Comparison of ENCODE assay signal across 1 cellular context in genomic region chr1:156096640-156097391, GRCh38.
TF ChIP-seq lines count a peak whose summit lies in the region.

No MANE protein-coding gene starts in this region.

TF ChIP-seq in HepG2, 621 proteins besides CTCF, POLR2A, EP300 and RAD21 (continued from another document and continues in another):
- TF ChIP-seq, protein P1, sequence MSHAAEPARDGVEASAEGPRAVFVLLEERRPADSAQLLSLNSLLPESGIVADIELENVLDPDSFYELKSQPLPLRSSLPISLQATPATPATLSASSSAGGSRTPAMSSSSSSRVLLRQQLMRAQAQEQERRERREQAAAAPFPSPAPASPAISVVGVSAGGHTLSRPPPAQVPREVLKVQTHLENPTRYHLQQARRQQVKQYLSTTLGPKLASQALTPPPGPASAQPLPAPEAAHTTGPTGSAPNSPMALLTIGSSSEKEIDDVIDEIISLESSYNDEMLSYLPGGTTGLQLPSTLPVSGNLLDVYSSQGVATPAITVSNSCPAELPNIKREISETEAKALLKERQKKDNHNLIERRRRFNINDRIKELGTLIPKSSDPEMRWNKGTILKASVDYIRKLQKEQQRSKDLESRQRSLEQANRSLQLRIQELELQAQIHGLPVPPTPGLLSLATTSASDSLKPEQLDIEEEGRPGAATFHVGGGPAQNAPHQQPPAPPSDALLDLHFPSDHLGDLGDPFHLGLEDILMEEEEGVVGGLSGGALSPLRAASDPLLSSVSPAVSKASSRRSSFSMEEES (CRISPR knock-in tag; IDR thresholded peaks at IDR 0.05) = 0 out of 2 replicates have a peak, but pooled peaks have one; percentile 28
- TF ChIP-seq ZNF34 (CRISPR knock-in tag; IDR thresholded peaks at IDR 0.05; ENCODE audit: borderline replicate concordance) (no peak), PRDM15 (CRISPR knock-in tag; IDR thresholded peaks at IDR 0.05) (no peak), ERF (CRISPR knock-in tag; IDR thresholded peaks at IDR 0.05) (peak; percentile 91; the same call in 1 of the 2 replicates), SIX4 (CRISPR knock-in tag; IDR thresholded peaks at IDR 0.05) (no peak), CENPX (CRISPR knock-in tag; IDR thresholded peaks at IDR 0.05) (no peak), POLR2G (IDR thresholded peaks at IDR 0.05; ENCODE audit: low read depth, low read length) (no peak), RARA (CRISPR knock-in tag; IDR thresholded peaks at IDR 0.05) (no peak; the same call in 1 of the 2 replicates), ZSCAN29 (CRISPR knock-in tag; conservative IDR thresholded peaks at IDR 0.05) (0 out of 2 replicates have a peak, but pooled peaks have one; percentile 27), SCMH1 (CRISPR knock-in tag; IDR thresholded peaks at IDR 0.05; ENCODE audit: borderline replicate concordance) (no peak), ZNF724P (CRISPR knock-in tag; IDR thresholded peaks at IDR 0.05; ENCODE audit: borderline replicate concordance) (no peak), MAZ (IDR thresholded peaks at IDR 0.05; ENCODE audit: borderline replicate concordance, low read depth, low read length) (peak; percentile 47; the same call in 1 of the 2 replicates), MAZ (CRISPR knock-in tag; IDR thresholded peaks at IDR 0.05; ENCODE audit: low read depth) (peak; percentile 74), KDM2A (CRISPR knock-in tag; IDR thresholded peaks at IDR 0.05; ENCODE audit: borderline replicate concordance, low read depth) (peak; percentile 92), SRSF1 (optimal IDR thresholded peaks at IDR 0.05; ENCODE audit: low read depth, low read length) (no peak), ZNF414 (CRISPR knock-in tag; IDR thresholded peaks at IDR 0.05) (no peak), MIER3 (CRISPR knock-in tag; IDR thresholded peaks at IDR 0.05; ENCODE audit: borderline replicate concordance) (peak; percentile 63; the same call in 1 of the 2 replicates), SAFB2 (CRISPR knock-in tag; IDR thresholded peaks at IDR 0.05; ENCODE audit: borderline replicate concordance, low read depth) (no peak), FOXK2 (IDR thresholded peaks at IDR 0.05) (no peak), SATB2 (CRISPR knock-in tag; IDR thresholded peaks at IDR 0.05) (no peak), ZNF230 (CRISPR knock-in tag; IDR thresholded peaks at IDR 0.05) (no peak), GABPA (IDR thresholded peaks at IDR 0.05; ENCODE audit: low read depth, low read length) (no peak), GABPA (CRISPR knock-in tag; IDR thresholded peaks at IDR 0.05; ENCODE audit: low read depth) (no peak), ZNF180 (CRISPR knock-in tag; IDR thresholded peaks at IDR 0.05; ENCODE audit: borderline replicate concordance, low read depth) (no peak), NFIC (IDR thresholded peaks at IDR 0.05; ENCODE audit: low read length) (no peak), SP2 (CRISPR knock-in tag; IDR thresholded peaks at IDR 0.05) (no peak), PAWR (CRISPR knock-in tag; IDR thresholded peaks at IDR 0.05; ENCODE audit: borderline replicate concordance) (0 out of 2 replicates have a peak, but pooled peaks have one; percentile 55), TBP (CRISPR knock-in tag; IDR thresholded peaks at IDR 0.05) (no peak), RFX1 (IDR thresholded peaks at IDR 0.05) (peak; percentile 42), SYNCRIP (IDR thresholded peaks at IDR 0.05; ENCODE audit: insufficient read depth, low read depth, low read length) (no peak), HMG20A (CRISPR knock-in tag; IDR thresholded peaks at IDR 0.05; ENCODE audit: borderline replicate concordance) (no peak), MIXL1 (CRISPR knock-in tag; IDR thresholded peaks at IDR 0.05) (peak; percentile 56; the same call in 1 of the 2 replicates), WIZ (CRISPR knock-in tag; IDR thresholded peaks at IDR 0.05) (0 out of 2 replicates have a peak, but pooled peaks have one; percentile 42), SUZ12 (IDR thresholded peaks at IDR 0.05; ENCODE audit: low read depth, low read length) (no peak), SOX13 (IDR thresholded peaks at IDR 0.05) (no peak), SOX13 (CRISPR knock-in tag; conservative IDR thresholded peaks at IDR 0.05 in 1 of 2, IDR thresholded peaks at IDR 0.05 in 1 of 2) (peak in 1 of 2 experiments; percentile 42; a peak in 1 of 4 replicates), ARNT2 (CRISPR knock-in tag; IDR thresholded peaks at IDR 0.05; ENCODE audit: low read depth) (no peak), ZNF564 (CRISPR knock-in tag; IDR thresholded peaks at IDR 0.05) (no peak), MYC (CRISPR knock-in tag; IDR thresholded peaks at IDR 0.05; ENCODE audit: borderline replicate concordance) (no peak), ZBTB7B (CRISPR knock-in tag; IDR thresholded peaks at IDR 0.05) (no peak; the same call in 1 of the 2 replicates), ZNF670 (CRISPR knock-in tag; IDR thresholded peaks at IDR 0.05; ENCODE audit: borderline replicate concordance) (no peak), SNAI1 (CRISPR knock-in tag; IDR thresholded peaks at IDR 0.05; ENCODE audit: borderline replicate concordance) (no peak), TCF12 (IDR thresholded peaks at IDR 0.05) (no peak), TCF12 (CRISPR knock-in tag; IDR thresholded peaks at IDR 0.05) (no peak), ESRRA (CRISPR knock-in tag; IDR thresholded peaks at IDR 0.05; ENCODE audit: low read depth) (0 out of 2 replicates have a peak, but pooled peaks have one; percentile 28), ZMAT3 (CRISPR knock-in tag; conservative IDR thresholded peaks at IDR 0.05) (no peak), KDM5B (CRISPR knock-in tag; IDR thresholded peaks at IDR 0.05; ENCODE audit: borderline replicate concordance) (peak; percentile 52), NKX3-1 (CRISPR knock-in tag; IDR thresholded peaks at IDR 0.05) (no peak), POLR2AphosphoS5 (IDR thresholded peaks at IDR 0.05; ENCODE audit: low read depth, low read length) (no peak), SKI (IDR thresholded peaks at IDR 0.05; ENCODE audit: partially characterized antibody) (no peak), KAT8 (CRISPR knock-in tag; IDR thresholded peaks at IDR 0.05) (peak; percentile 43; the same call in 1 of the 2 replicates), REL (CRISPR knock-in tag; conservative IDR thresholded peaks at IDR 0.05) (no peak), ZNF781 (CRISPR knock-in tag; IDR thresholded peaks at IDR 0.05; ENCODE audit: borderline replicate concordance, not compliant biosample characterization) (no peak), ATF6 (CRISPR knock-in tag; conservative IDR thresholded peaks at IDR 0.05) (no peak), YEATS4 (CRISPR knock-in tag; IDR thresholded peaks at IDR 0.05; ENCODE audit: borderline replicate concordance) (no peak), EHMT2 (IDR thresholded peaks at IDR 0.05; ENCODE audit: borderline replicate concordance, low read depth, low read length) (no peak), ZNF121 (CRISPR knock-in tag; IDR thresholded peaks at IDR 0.05) (no peak), HOXA3 (CRISPR knock-in tag; IDR thresholded peaks at IDR 0.05) (0 out of 2 replicates have a peak, but pooled peaks have one; percentile 45), ATAD3A (CRISPR knock-in tag; IDR thresholded peaks at IDR 0.05) (no peak), SAP130 (CRISPR knock-in tag; IDR thresholded peaks at IDR 0.05; ENCODE audit: low read depth) (peak; percentile 61; the same call in 1 of the 2 replicates), ZNF616 (CRISPR knock-in tag; IDR thresholded peaks at IDR 0.05; ENCODE audit: low read depth) (no peak)
- TF ChIP-seq, protein P2, sequence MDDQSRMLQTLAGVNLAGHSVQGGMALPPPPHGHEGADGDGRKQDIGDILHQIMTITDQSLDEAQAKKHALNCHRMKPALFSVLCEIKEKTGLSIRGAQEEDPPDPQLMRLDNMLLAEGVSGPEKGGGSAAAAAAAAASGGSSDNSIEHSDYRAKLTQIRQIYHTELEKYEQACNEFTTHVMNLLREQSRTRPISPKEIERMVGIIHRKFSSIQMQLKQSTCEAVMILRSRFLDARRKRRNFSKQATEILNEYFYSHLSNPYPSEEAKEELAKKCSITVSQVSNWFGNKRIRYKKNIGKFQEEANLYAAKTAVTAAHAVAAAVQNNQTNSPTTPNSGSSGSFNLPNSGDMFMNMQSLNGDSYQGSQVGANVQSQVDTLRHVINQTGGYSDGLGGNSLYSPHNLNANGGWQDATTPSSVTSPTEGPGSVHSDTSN (CRISPR knock-in tag; IDR thresholded peaks at IDR 0.05; ENCODE audit: borderline replicate concordance) = no peak
- TF ChIP-seq, protein P3, sequence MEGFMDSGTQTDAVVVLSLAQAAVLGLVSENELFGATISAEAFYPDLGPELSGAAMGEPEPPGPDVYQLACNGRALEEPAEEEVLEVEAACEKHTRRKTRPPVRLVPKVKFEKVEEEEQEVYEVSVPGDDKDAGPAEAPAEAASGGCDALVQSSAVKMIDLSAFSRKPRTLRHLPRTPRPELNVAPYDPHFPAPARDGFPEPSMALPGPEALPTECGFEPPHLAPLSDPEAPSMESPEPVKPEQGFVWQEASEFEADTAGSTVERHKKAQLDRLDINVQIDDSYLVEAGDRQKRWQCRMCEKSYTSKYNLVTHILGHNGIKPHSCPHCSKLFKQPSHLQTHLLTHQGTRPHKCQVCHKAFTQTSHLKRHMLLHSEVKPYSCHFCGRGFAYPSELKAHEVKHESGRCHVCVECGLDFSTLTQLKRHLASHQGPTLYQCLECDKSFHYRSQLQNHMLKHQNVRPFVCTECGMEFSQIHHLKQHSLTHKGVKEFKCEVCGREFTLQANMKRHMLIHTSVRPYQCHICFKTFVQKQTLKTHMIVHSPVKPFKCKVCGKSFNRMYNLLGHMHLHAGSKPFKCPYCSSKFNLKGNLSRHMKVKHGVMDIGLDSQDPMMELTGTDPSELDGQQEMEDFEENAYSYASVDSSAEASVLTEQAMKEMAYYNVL (CRISPR knock-in tag; IDR thresholded peaks at IDR 0.05; ENCODE audit: borderline replicate concordance) = peak; percentile 46; the same call in 1 of the 2 replicates
- TF ChIP-seq, protein P4, sequence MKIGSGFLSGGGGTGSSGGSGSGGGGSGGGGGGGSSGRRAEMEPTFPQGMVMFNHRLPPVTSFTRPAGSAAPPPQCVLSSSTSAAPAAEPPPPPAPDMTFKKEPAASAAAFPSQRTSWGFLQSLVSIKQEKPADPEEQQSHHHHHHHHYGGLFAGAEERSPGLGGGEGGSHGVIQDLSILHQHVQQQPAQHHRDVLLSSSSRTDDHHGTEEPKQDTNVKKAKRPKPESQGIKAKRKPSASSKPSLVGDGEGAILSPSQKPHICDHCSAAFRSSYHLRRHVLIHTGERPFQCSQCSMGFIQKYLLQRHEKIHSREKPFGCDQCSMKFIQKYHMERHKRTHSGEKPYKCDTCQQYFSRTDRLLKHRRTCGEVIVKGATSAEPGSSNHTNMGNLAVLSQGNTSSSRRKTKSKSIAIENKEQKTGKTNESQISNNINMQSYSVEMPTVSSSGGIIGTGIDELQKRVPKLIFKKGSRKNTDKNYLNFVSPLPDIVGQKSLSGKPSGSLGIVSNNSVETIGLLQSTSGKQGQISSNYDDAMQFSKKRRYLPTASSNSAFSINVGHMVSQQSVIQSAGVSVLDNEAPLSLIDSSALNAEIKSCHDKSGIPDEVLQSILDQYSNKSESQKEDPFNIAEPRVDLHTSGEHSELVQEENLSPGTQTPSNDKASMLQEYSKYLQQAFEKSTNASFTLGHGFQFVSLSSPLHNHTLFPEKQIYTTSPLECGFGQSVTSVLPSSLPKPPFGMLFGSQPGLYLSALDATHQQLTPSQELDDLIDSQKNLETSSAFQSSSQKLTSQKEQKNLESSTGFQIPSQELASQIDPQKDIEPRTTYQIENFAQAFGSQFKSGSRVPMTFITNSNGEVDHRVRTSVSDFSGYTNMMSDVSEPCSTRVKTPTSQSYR (CRISPR knock-in tag; IDR thresholded peaks at IDR 0.05; ENCODE audit: borderline replicate concordance) = no peak; the same call in 1 of the 2 replicates
